ENCODE assay signal across 1 cellular context in genomic region chr2:124810132-124810531, GRCh38.
TF ChIP-seq lines count a peak whose summit lies in the region.

No MANE protein-coding gene starts in this region.

TF ChIP-seq in GM23338, 12 proteins besides CTCF, POLR2A, EP300 and RAD21 (continued from another document):
- no peak for TF ChIP-seq REST (IDR thresholded peaks at IDR 0.05; ENCODE audit: unreplicated experiment)
